In genomic region chr19:56116606-56117005, GRCh38 we compare ENCODE assay signal across 27 cellular contexts. TPM values are rescaled to one million over a fixed set of nuclear protein-coding genes. Genes with fewer than 3 reads are reported as not detected.
DNase-seq lines count a peak whose midpoint lies in the region; ATAC-seq and TF ChIP-seq lines count a peak whose summit lies in the region.
"Had no signal": no experiment of that assay in that cellular context is flagged by ENCODE, and none has a peak within 500 bp of the region (broad histone marks: within the 10 kb centered on the region; RNA-seq: fewer than 3 reads in every experiment).

No MANE protein-coding gene starts in this region.

- no peak for TF ChIP-seq CTCF in spleen (IDR thresholded peaks at IDR 0.05 in 8 of 11, conservative IDR thresholded peaks at IDR 0.05 in 3 of 11)
- no peak for TF ChIP-seq CTCF in foreskin keratinocyte (conservative IDR thresholded peaks at IDR 0.05)

- H3K4me1 Mint-ChIP-seq in activated T-cell treated with anti-CD3 and anti-CD28 coated beads, Interleukin-2, amount 50 U/mL, for 24 hours (ENCODE audit: low read depth): peaks cover 67% of the 10 kb centered on the region
- H3K4me1 Mint-ChIP-seq in activated T-cell treated with anti-CD3 and anti-CD28 coated beads, Interleukin-2, amount 50 U/mL, for 72 hours (ENCODE audit: low read depth): peaks cover 57% of the 10 kb centered on the region

- peaks cover 13% of the 10 kb centered on the region for H3K4me1 ChIP-seq in iPS-15b (ENCODE audit: control insufficient read depth, insufficient read depth, low read length)
- H3K4me1 ChIP-seq in spleen: peaks cover 70 to 92% (median 89%) of the 10 kb centered on the region in 6 donors
- H3K4me1 ChIP-seq in foreskin keratinocyte: no peaks in the 10 kb centered on the region

- peak overlapping the region; percentile 71 for H3K27ac Mint-ChIP-seq in activated T-cell treated with anti-CD3 and anti-CD28 coated beads, Interleukin-2, amount 50 U/mL, for 24 hours
- H3K27ac Mint-ChIP-seq in activated T-cell treated with anti-CD3 and anti-CD28 coated beads, Interleukin-2, amount 50 U/mL, for 72 hours: no peak overlapping the region
- H3K27ac Mint-ChIP-seq: activated T-helper 1 cell treated with anti-CD3 and anti-CD28 coated beads, Interleukin-12 subunit alpha, Interleukin-12 subunit beta, Interleukin-2, Interleukin-4 antibody, amounts not matched to agents 30 ng/mL and 10 ng/mL and 1 ng/mL, durations not matched to agents 14 hours and 24 hours and 36 hours; neural progenitor cell had no signal

- H3K36me3 ChIP-seq in iPS-15b (ENCODE audit: control insufficient read depth, insufficient read depth, low read length) (peaks cover 9% of the 10 kb centered on the region), spleen (peaks cover 0 to 34% (median 0%) of the 10 kb centered on the region in 6 donors)
- H3K36me3 ChIP-seq: breast epithelium, neural progenitor cell, vagina had no signal

- no peaks in the 10 kb centered on the region for H3K27me3 Mint-ChIP-seq in activated T-cell treated with anti-CD3 and anti-CD28 coated beads, Interleukin-2, amount 50 U/mL, for 24 hours
- no peaks in the 10 kb centered on the region for H3K27me3 Mint-ChIP-seq in activated T-cell treated with anti-CD3 and anti-CD28 coated beads, Interleukin-2, amount 50 U/mL, for 72 hours (ENCODE audit: low read depth)

- DNase-seq in activated T-cell treated with anti-CD3 and anti-CD28 coated beads, Interleukin-2, amount 50 U/mL, for 24 hours: no peak
- no peak for DNase-seq in activated T-cell treated with anti-CD3 and anti-CD28 coated beads, Interleukin-2, amount 50 U/mL, for 72 hours
- DNase-seq in NCI-H82 (lab: John Stamatoyannopoulos, UW): peak; percentile 98
- DNase-seq in spleen: no peak
- no peak for DNase-seq in SKM-1 treated with dmso at 0.1 percent for 144 hours (lab: John Stamatoyannopoulos, UW; ENCODE audit: unreplicated experiment)
- DNase-seq in foreskin keratinocyte: no peak
- no peak for DNase-seq in iPS-NIHi11 (ENCODE audit: low spot score)
- DNase-seq: cortex of kidney; DMS79 treated with DMSO at 0.1 percent for 48 hours; NCI-H1930; NCI-H526; SJCRH30; stimulated activated CD8-positive, alpha-beta memory T cell treated with anti-CD3 and anti-CD28 coated beads, Interleukin-4, amount 100 ng/mL, for 48 hours; substantia nigra had no signal

- TF ChIP-seq POLR2A in spleen (IDR thresholded peaks at IDR 0.05): no peak

- peak overlapping the region; percentile 54 for H3K9ac ChIP-seq in iPS-15b (ENCODE audit: low read depth, low read length)
- H3K9ac ChIP-seq: neural progenitor cell had no signal

- peak overlapping the region in 6 of 8 donors; percentile 22 to 100 (median 97) for H3K27ac ChIP-seq in spleen
- H3K27ac ChIP-seq in foreskin keratinocyte: no peak overlapping the region
- H3K27ac ChIP-seq: C4-2B, epithelial cell of prostate, neural progenitor cell, SJCRH30, vagina had no signal

- no peaks in the 10 kb centered on the region for H3K27me3 ChIP-seq in iPS-15b (ENCODE audit: control insufficient read depth, insufficient read depth, low read length)
- no peaks in the 10 kb centered on the region for H3K27me3 ChIP-seq in spleen (replicated peaks in 1 of 7)
- no peaks in the 10 kb centered on the region for H3K27me3 ChIP-seq in foreskin keratinocyte
- H3K27me3 ChIP-seq: breast epithelium, neural progenitor cell, SJCRH30, vagina had no signal

- no peak overlapping the region for H3K4me3 Mint-ChIP-seq in activated T-cell treated with anti-CD3 and anti-CD28 coated beads, Interleukin-2, amount 50 U/mL, for 24 hours
- no peak overlapping the region for H3K4me3 Mint-ChIP-seq in activated T-cell treated with anti-CD3 and anti-CD28 coated beads, Interleukin-2, amount 50 U/mL, for 72 hours
- H3K4me3 Mint-ChIP-seq: activated T-helper 1 cell treated with anti-CD3 and anti-CD28 coated beads, Interleukin-12 subunit alpha, Interleukin-12 subunit beta, Interleukin-2, Interleukin-4 antibody, amounts not matched to agents 30 ng/mL and 10 ng/mL and 1 ng/mL, durations not matched to agents 14 hours and 24 hours and 36 hours; neural progenitor cell had no signal

- intact Hi-C loops in spleen (cut with DNase I; ENCODE audit: low total_unique reads): no loop called here

- H3K9me3 ChIP-seq in iPS-15b (ENCODE audit: control insufficient read depth, insufficient read depth, low read length) (no peaks in the 10 kb centered on the region), spleen (no peaks in the 10 kb centered on the region)
- H3K9me3 ChIP-seq: breast epithelium, SJCRH30, vagina had no signal

- peaks cover 52% of the 10 kb centered on the region for H3K36me3 Mint-ChIP-seq in activated T-cell treated with anti-CD3 and anti-CD28 coated beads, Interleukin-2, amount 50 U/mL, for 24 hours (ENCODE audit: low read depth)
- peaks cover 0 to 2% of the 10 kb centered on the region in 2 donors for H3K36me3 Mint-ChIP-seq in activated T-cell treated with anti-CD3 and anti-CD28 coated beads, Interleukin-2, amount 50 U/mL, for 72 hours (ENCODE audit: insufficient read depth in 2 of 2)

- H3K4me3 ChIP-seq in iPS-15b (ENCODE audit: low read depth, low read length): no peak overlapping the region
- no peak overlapping the region for H3K4me3 ChIP-seq in spleen
- H3K4me3 ChIP-seq: breast epithelium, neural progenitor cell, SJCRH30, vagina had no signal

- no peaks in the 10 kb centered on the region for H3K9me3 Mint-ChIP-seq in activated T-cell treated with anti-CD3 and anti-CD28 coated beads, Interleukin-2, amount 50 U/mL, for 24 hours
- no peaks in the 10 kb centered on the region for H3K9me3 Mint-ChIP-seq in activated T-cell treated with anti-CD3 and anti-CD28 coated beads, Interleukin-2, amount 50 U/mL, for 72 hours
- H3K9me3 Mint-ChIP-seq: activated T-helper 1 cell treated with anti-CD3 and anti-CD28 coated beads, Interleukin-12 subunit alpha, Interleukin-12 subunit beta, Interleukin-2, Interleukin-4 antibody, amounts not matched to agents 30 ng/mL and 10 ng/mL and 1 ng/mL, durations not matched to agents 14 hours and 24 hours and 36 hours; neural progenitor cell had no signal

- WGBS in spleen, 5 donors: 80 to 94% (median 87%) methylated on average over 5 to 6 of the region's 6 CpGs

- no peak for ATAC-seq in activated T-cell treated with anti-CD3 and anti-CD28 coated beads, Interleukin-2, amount 50 U/mL, for 72 hours (replicated peaks in 1 of 2)
- ATAC-seq in foreskin keratinocyte: no peak
- ATAC-seq: activated CD4-positive, CD25-positive, alpha-beta regulatory T cell treated with anti-CD3 and anti-CD28 coated beads, Interleukin-2, amount 50 U/mL, for 24 hours had no signal

RNA-seq across cellular contexts. Expression of gene ZNF787, which starts 4.5 kb away (rescaled TPM):
- 10 to 100 TPM; 38.3 to 45.9 TPM for total RNA-seq in activated T-cell treated with anti-CD3 and anti-CD28 coated beads, Interleukin-2, amount 50 U/mL, for 72 hours
- total RNA-seq in spleen (10 to 100 TPM; 18.0 to 53.8 (median 42.8) TPM), foreskin keratinocyte (28.6 and 29.1 TPM in 2 replicates)
- polyA plus RNA-seq in spleen (10 to 100 TPM; 16.6 to 39.0 (median 21.1) TPM), foreskin keratinocyte (32.3 and 32.5 TPM in 2 replicates)

RNA-seq across cellular contexts. Expression of gene ZNF444, which starts 24.5 kb away (rescaled TPM):
- total RNA-seq in activated T-cell treated with anti-CD3 and anti-CD28 coated beads, Interleukin-2, amount 50 U/mL, for 72 hours: 10 to 100 TPM; 37.1 to 42.9 TPM
- total RNA-seq in spleen (10 to 100 TPM; 17.0 to 27.9 (median 23.1) TPM), foreskin keratinocyte (9.7 and 10.8 TPM in 2 replicates)
- polyA plus RNA-seq in spleen (10 to 100 TPM; 17.0 to 35.1 (median 22.6) TPM), foreskin keratinocyte (18.0 and 19.6 TPM in 2 replicates)

RNA-seq across cellular contexts. Expression of gene GALP, which starts 59.2 kb away (rescaled TPM):
- not detected for total RNA-seq in activated T-cell treated with anti-CD3 and anti-CD28 coated beads, Interleukin-2, amount 50 U/mL, for 72 hours
- total RNA-seq in spleen (not detected), foreskin keratinocyte (not detected in 2 replicates)
- polyA plus RNA-seq in spleen (not detected), foreskin keratinocyte (not detected in 2 replicates)
- total RNA-seq: A673; activated CD8-positive, alpha-beta memory T cell treated with anti-CD3 and anti-CD28 coated beads for 36 hours; activated T-helper 1 cell treated with anti-CD3 and anti-CD28 coated beads, Interleukin-12 subunit alpha, Interleukin-12 subunit beta, Interleukin-2, Interleukin-4 antibody, amounts not matched to agents 30 ng/mL and 10 ng/mL and 1 ng/mL, durations not matched to agents 14 hours and 24 hours and 36 hours; breast epithelium; mesenteric fat pad; renal cortical epithelial cell; SJCRH30; T-helper 2 cell treated with Interferon-gamma antibody and Interleukin-4, amounts not matched to agents 100 ng/mL and 5 ng/mL, for 36 hours; vagina had no signal
